ENCODE assay signal across 10 cellular contexts in the genomic region with DNA sequence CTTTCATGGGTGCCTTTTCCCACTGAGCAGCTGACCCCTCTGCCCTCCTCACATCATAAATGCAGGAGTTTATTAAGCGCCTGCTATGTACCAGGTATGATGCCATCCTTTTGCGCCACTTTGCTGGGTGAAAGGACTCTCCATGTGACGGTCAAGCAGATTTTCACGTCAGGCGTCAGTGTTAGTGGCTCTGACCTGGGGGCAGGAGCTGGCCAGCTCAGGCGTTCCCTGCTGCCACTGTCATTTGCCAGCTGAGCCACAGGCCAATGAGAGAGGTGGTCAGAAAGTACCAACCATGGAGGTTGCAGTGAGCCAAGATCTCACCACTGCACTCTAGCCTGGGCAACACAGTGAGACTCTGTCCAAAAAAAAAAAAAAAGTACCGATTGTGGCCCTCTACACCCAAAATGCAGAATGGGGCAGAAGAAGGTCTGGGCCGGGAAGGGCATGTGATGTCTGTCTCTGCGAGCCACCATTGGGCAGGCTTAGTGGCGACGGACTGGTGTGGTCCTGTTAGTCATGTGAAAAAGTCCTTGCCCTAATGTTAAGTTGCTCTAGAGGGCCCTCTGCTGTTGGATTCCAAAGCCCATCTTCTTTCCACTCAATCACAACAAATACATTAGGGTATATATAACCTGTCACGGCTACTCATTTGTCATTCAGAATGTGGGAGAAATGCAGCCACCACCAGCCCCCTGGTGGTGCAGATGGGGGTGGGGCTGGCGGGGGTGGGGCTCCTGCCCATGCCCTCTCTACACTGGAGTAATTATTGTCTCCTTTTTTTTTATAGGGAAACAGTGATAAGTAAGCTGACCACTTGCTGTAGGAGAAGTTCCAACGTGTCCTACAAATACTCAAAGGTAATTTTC. TPM values are rescaled to one million over a fixed set of nuclear protein-coding genes. Genes with fewer than 3 reads are reported as not detected.
DNase-seq lines count a peak whose midpoint lies in the region; ATAC-seq, FAIRE-seq and TF ChIP-seq lines count a peak whose summit lies in the region.
"Had no signal": no experiment of that assay in that cellular context is flagged by ENCODE, and none has a peak within 500 bp of the region (broad histone marks: within the 10 kb centered on the region; RNA-seq: fewer than 3 reads in every experiment).

No MANE protein-coding gene starts in this region.

- in situ Hi-C loops in mammary epithelial cell (cut with MboI; ENCODE audit: low sequenced_read_pairs in 2 of 2): no loop called here

- H3K4me1 ChIP-seq in A673 (ENCODE audit: insufficient read depth, low read length, poor library complexity, severe bottlenecking) (no peaks in the 10 kb centered on the region), mammary epithelial cell (ENCODE audit: insufficient read depth, low read length) (no peaks in the 10 kb centered on the region)

- peak; percentile 63 for TF ChIP-seq CTCF in A673 (conservative IDR thresholded peaks at IDR 0.05; ENCODE audit: low read depth, low read length)
- peak; percentile 53 for TF ChIP-seq CTCF in GM06990 (IDR thresholded peaks at IDR 0.05; ENCODE audit: insufficient read depth, low read length, poor library complexity, severe bottlenecking)
- TF ChIP-seq CTCF in mammary epithelial cell (conservative IDR thresholded peaks at IDR 0.05 in 1 of 2, IDR thresholded peaks at IDR 0.05 in 1 of 2; ENCODE audit: extremely low read depth in 1 of 2, insufficient read depth in 1 of 2, low read depth in 1 of 2, low read length in 2 of 2): peak; percentile 36 to 44
- TF ChIP-seq CTCF in nephron progenitor cell (IDR thresholded peaks at IDR 0.05): peak; percentile 18

- DNase-seq in A673 (ENCODE audit: low spot score) (peak; percentile 61), GM06990 (ENCODE audit: extremely low read depth, insufficient read length) (no peak), NCI-H1694 treated with DMSO at 0.1 percent for 48 hours (lab: John Stamatoyannopoulos, UW) (peak; percentile 16), mammary epithelial cell (no peak), nephron progenitor cell (no peak), NCI-H446 (lab: John Stamatoyannopoulos, UW) (no peak), H54 (ENCODE audit: insufficient read length, low spot score) (no peak)

- CTCF ChIA-PET in A673 (lab: Charles Lee): interaction anchor here (0.6 kb wide), 1 partner anchor 240 kb away, joined by 3 read pairs; no protein-coding TSS in a partner anchor
- CTCF ChIA-PET in mammary epithelial cell (lab: Charles Lee; ENCODE audit: low non-redundant PET): no interaction called here

- H3K36me3 ChIP-seq in A673 (ENCODE audit: insufficient read depth, low read length, poor library complexity, severe bottlenecking): peaks cover 10% of the 10 kb centered on the region
- peaks cover 26% of the 10 kb centered on the region for H3K36me3 ChIP-seq in GM06990 (ENCODE audit: control insufficient read depth, insufficient read depth, low read length)
- H3K36me3 ChIP-seq in mammary epithelial cell (ENCODE audit: insufficient read depth, low read length): peaks cover 5% of the 10 kb centered on the region

- intact Hi-C loops in A673 (cut with micrococcal nuclease; ENCODE audit: unreplicated experiment): loop anchor here (1.0 kb wide), 1 partner anchor 240 kb away; no protein-coding TSS in a partner anchor
- intact Hi-C loops in mammary epithelial cell (cut with micrococcal nuclease): loop anchor here (2.0 kb wide), 1 partner anchor 240 kb away; no protein-coding TSS in a partner anchor

- H3K9me3 ChIP-seq in A673 (ENCODE audit: low read depth, low read length, poor library complexity, severe bottlenecking) (no peaks in the 10 kb centered on the region), mammary epithelial cell (replicated peaks; ENCODE audit: insufficient read depth, low read length) (no peaks in the 10 kb centered on the region)

- no peak overlapping the region for H3K4me2 ChIP-seq in mammary epithelial cell (ENCODE audit: insufficient read depth, low read depth, low read length)

- H4K20me1 ChIP-seq in mammary epithelial cell (ENCODE audit: insufficient read depth, low read length): no peaks in the 10 kb centered on the region

- ATAC-seq in GM19463 (IDR thresholded peaks at IDR 0.05; ENCODE audit: unreplicated experiment): no peak

- H3K9ac ChIP-seq in mammary epithelial cell (ENCODE audit: insufficient read depth, low read length): no peak overlapping the region

- no peak overlapping the region for H3K27ac Mint-ChIP-seq in nephron progenitor cell

- no peak overlapping the region for H3K27ac ChIP-seq in A673 (ENCODE audit: low read depth, low read length, poor library complexity, severe bottlenecking)
- no peak overlapping the region for H3K27ac ChIP-seq in mammary epithelial cell (ENCODE audit: insufficient read depth, low read depth, low read length)

- H3K27me3 Mint-ChIP-seq in nephron progenitor cell (ENCODE audit: low read depth, poor library complexity): no peaks in the 10 kb centered on the region

- dilution Hi-C loops in mammary epithelial cell (cut with HindIII; ENCODE audit: low sequenced_read_pairs): no loop called here

- 94% methylated on average over 14 of the region's 14 CpGs for WGBS in mammary epithelial cell (ENCODE audit: low coverage, missing lambda C conversion rate)

- FAIRE-seq in H54 (lab: Jason Lieb, UNC): no peak

- no peaks in the 10 kb centered on the region for H3K79me2 ChIP-seq in mammary epithelial cell (ENCODE audit: insufficient read depth, low read length)

- H3K4me3 ChIP-seq in A673 (ENCODE audit: low read depth, low read length, poor library complexity, severe bottlenecking): no peak overlapping the region
- H3K4me3 ChIP-seq in GM06990 (replicated peaks; ENCODE audit: low read depth, low read length): no peak overlapping the region
- H3K4me3 ChIP-seq in mammary epithelial cell (replicated peaks in 1 of 3; ENCODE audit: insufficient read depth in 1 of 3, low read depth in 2 of 3, low read length in 3 of 3): no peak overlapping the region

- no peak overlapping the region for H3K4me3 Mint-ChIP-seq in nephron progenitor cell

- H3K27me3 ChIP-seq in A673 (replicated peaks; ENCODE audit: insufficient read depth, low read depth, low read length, poor library complexity) (no peaks in the 10 kb centered on the region), GM06990 (replicated peaks; ENCODE audit: control insufficient read depth, insufficient read depth, low read length) (no peaks in the 10 kb centered on the region), mammary epithelial cell (ENCODE audit: insufficient read depth, low read length) (no peaks in the 10 kb centered on the region)

- no peak overlapping the region for H2AFZ ChIP-seq in mammary epithelial cell (ENCODE audit: low read depth, low read length)

- POLR2A ChIA-PET in A673 (lab: Charles Lee; ENCODE audit: low non-redundant PET): no interaction called here

- no peaks in the 10 kb centered on the region for H3K9me3 Mint-ChIP-seq in nephron progenitor cell

- no peak for TF ChIP-seq POLR2A in H54 (IDR thresholded peaks at IDR 0.05; ENCODE audit: low read depth, low read length)

- BruUV-seq in A673 (replicated peaks; lab: Mats Ljungman, UMichigan): no TSS peak
- no TSS peak for BruUV-seq in mammary epithelial cell (replicated peaks; lab: Mats Ljungman, UMichigan)

- peaks cover 69% of the 10 kb centered on the region for H3K36me3 Mint-ChIP-seq in nephron progenitor cell (ENCODE audit: low read depth)

- peaks cover 8% of the 10 kb centered on the region for H3K4me1 Mint-ChIP-seq in nephron progenitor cell

RNA-seq across cellular contexts. Expression of gene SLC22A1, which starts 18.4 kb away (rescaled TPM):
- total RNA-seq in A673 (2021) (1.6 and 3.3 TPM in 2 replicates), mammary epithelial cell (1 to 10 TPM; 2.5 to 3.4 TPM)
- 0.08 TPM for polyA plus RNA-seq in mammary epithelial cell
- not detected for polyA minus RNA-seq in mammary epithelial cell
- total RNA-seq: glomerular endothelial cell, temporal lobe had no signal

Comparison
In these comparisons a context has a peak if more than half of its experiments do, and no peak if none do; other contexts are left out.
1. DNase-seq: peak in A673 (single experiment) and NCI-H1694 treated with DMSO at 0.1 percent for 48 hours (single experiment); none in GM06990 (single experiment), mammary epithelial cell (single experiment), nephron progenitor cell (single experiment), NCI-H446 (0 of 2) and H54 (single experiment).
2. Peak in every context shown above with its lines, with median percentiles within 50 percentile points of each other: CTCF ChIP-seq.